Comparison of ENCODE assay signal across 21 cellular contexts in the genomic region with DNA sequence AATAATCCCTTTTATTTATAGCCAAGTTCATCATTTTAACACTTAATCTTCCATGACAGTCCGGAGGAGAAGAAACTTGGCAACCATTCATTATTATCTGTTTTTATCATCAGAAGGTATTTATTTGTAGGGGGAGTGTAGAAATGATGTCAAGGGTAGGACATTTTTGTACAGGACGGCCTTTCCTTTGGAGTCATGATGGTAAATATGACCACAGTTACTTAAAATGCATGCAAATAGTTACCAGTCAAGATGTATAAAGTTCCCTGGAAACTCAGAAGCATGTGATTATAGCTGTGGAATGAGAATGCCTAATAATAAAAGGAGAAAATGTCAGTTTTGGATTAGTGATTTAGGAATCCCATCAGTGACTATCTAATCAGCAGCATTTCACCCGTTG.
DNase-seq lines count a peak whose midpoint lies in the region; ATAC-seq and TF ChIP-seq lines count a peak whose summit lies in the region.
"Had no signal": no experiment of that assay in that cellular context is flagged by ENCODE, and none has a peak within 500 bp of the region (broad histone marks: within the 10 kb centered on the region; RNA-seq: fewer than 3 reads in every experiment).

No MANE protein-coding gene starts in this region.

- H3K4me3 Mint-ChIP-seq in mesothelial cell of epicardium: no peak overlapping the region
- H3K4me3 Mint-ChIP-seq: B cell; CD4-positive, CD25-positive, alpha-beta regulatory T cell; CD8-positive, alpha-beta T cell; GM23338; H9 had no signal

- H3K9me3 Mint-ChIP-seq in mesothelial cell of epicardium: no peaks in the 10 kb centered on the region
- H3K9me3 Mint-ChIP-seq: CD8-positive, alpha-beta T cell; GM23338; H9 had no signal

- no peak for ATAC-seq in Right ventricle myocardium superior (ENCODE audit: poor library complexity)
- ATAC-seq: CD8-positive, alpha-beta T cell; GM23338; HCT116 had no signal

- TF ChIP-seq CTCF in cardiac muscle cell (IDR thresholded peaks at IDR 0.05; ENCODE audit: low read depth, low read length) (no peak), left ventricle myocardium inferior (IDR thresholded peaks at IDR 0.05; ENCODE audit: borderline replicate concordance) (no peak), mesothelial cell of epicardium (IDR thresholded peaks at IDR 0.05; ENCODE audit: unreplicated experiment) (no peak)

- H3K27me3 ChIP-seq in cardiac muscle cell: no peaks in the 10 kb centered on the region
- H3K27me3 ChIP-seq in left ventricle myocardium inferior (ENCODE audit: low read depth): no peaks in the 10 kb centered on the region
- no peaks in the 10 kb centered on the region for H3K27me3 ChIP-seq in subcutaneous abdominal adipose tissue (ENCODE audit: control insufficient read depth in 5 of 5, insufficient read depth in 4 of 5, low read length in 5 of 5)
- H3K27me3 ChIP-seq: BLaER1 had no signal

- no peaks in the 10 kb centered on the region for H3K36me3 Mint-ChIP-seq in mesothelial cell of epicardium
- H3K36me3 Mint-ChIP-seq: CD4-positive, CD25-positive, alpha-beta regulatory T cell; CD8-positive, alpha-beta T cell had no signal

- peak overlapping the region; percentile 73 for H3K27ac Mint-ChIP-seq in mesothelial cell of epicardium
- H3K27ac Mint-ChIP-seq: B cell; CD4-positive, CD25-positive, alpha-beta regulatory T cell; CD8-positive, alpha-beta T cell; GM23338; H9 had no signal

- H3K9me3 ChIP-seq in cardiac muscle cell (ENCODE audit: low read depth) (no peaks in the 10 kb centered on the region), left ventricle myocardium inferior (replicated peaks) (no peaks in the 10 kb centered on the region), subcutaneous abdominal adipose tissue (ENCODE audit: control insufficient read depth in 5 of 5, low read length in 5 of 5) (no peaks in the 10 kb centered on the region)
- H3K9me3 ChIP-seq: BLaER1, Caco-2 had no signal

- H3K4me1 ChIP-seq in cardiac muscle cell (ENCODE audit: low read depth) (peaks cover 27% of the 10 kb centered on the region), left ventricle myocardium inferior (peaks cover 31% of the 10 kb centered on the region), subcutaneous abdominal adipose tissue (ENCODE audit: control insufficient read depth in 5 of 5, insufficient read depth in 5 of 5, low read length in 5 of 5) (peaks cover 0 to 15% (median 3%) of the 10 kb centered on the region in 5 donors)
- H3K4me1 ChIP-seq: BLaER1, Caco-2 had no signal

- H3K4me1 Mint-ChIP-seq in mesothelial cell of epicardium: peaks cover 47% of the 10 kb centered on the region
- H3K4me1 Mint-ChIP-seq: CD4-positive, CD25-positive, alpha-beta regulatory T cell; GM23338; H9 had no signal

- H3K9ac ChIP-seq in subcutaneous abdominal adipose tissue (ENCODE audit: low read length in 5 of 5): no peak overlapping the region
- H3K9ac ChIP-seq: BLaER1 had no signal

- H3K27me3 Mint-ChIP-seq in mesothelial cell of epicardium (ENCODE audit: low read depth): no peaks in the 10 kb centered on the region
- H3K27me3 Mint-ChIP-seq: CD4-positive, CD25-positive, alpha-beta regulatory T cell had no signal

- peak overlapping the region; percentile 68 for H3K27ac ChIP-seq in cardiac muscle cell
- peak overlapping the region; percentile 45 for H3K27ac ChIP-seq in left ventricle myocardium inferior (replicated peaks)
- H3K27ac ChIP-seq in subcutaneous abdominal adipose tissue (ENCODE audit: low read depth, low read length): peak overlapping the region; percentile 49
- H3K27ac ChIP-seq: 22Rv1, BLaER1, C4-2B had no signal

- no peaks in the 10 kb centered on the region for H3K36me3 ChIP-seq in cardiac muscle cell
- no peaks in the 10 kb centered on the region for H3K36me3 ChIP-seq in left ventricle myocardium inferior
- H3K36me3 ChIP-seq in subcutaneous abdominal adipose tissue (ENCODE audit: control insufficient read depth in 5 of 5, insufficient read depth in 5 of 5, low read length in 5 of 5): no peaks in the 10 kb centered on the region
- H3K36me3 ChIP-seq: BLaER1 had no signal

- H3K4me3 ChIP-seq in cardiac muscle cell (no peak overlapping the region), left ventricle myocardium inferior (no peak overlapping the region), subcutaneous abdominal adipose tissue (ENCODE audit: low read depth in 1 of 5, low read length in 5 of 5) (no peak overlapping the region)
- H3K4me3 ChIP-seq: BLaER1, GM23338 had no signal

- peak in 1 of 2 donors; percentile 27 for DNase-seq in cardiac muscle cell (ENCODE audit: low read depth in 1 of 2, low spot score in 1 of 2)
- DNase-seq in cardiac septum (ENCODE audit: low spot score): no peak
- DNase-seq in left ventricle myocardium inferior: no peak
- no peak for DNase-seq in Right ventricle myocardium superior
- DNase-seq in mesothelial cell of epicardium (ENCODE audit: low spot score in 2 of 2, unreplicated experiment in 2 of 2): no peak
- no peak for DNase-seq in D341Med (ENCODE audit: low spot score)
- no peak for DNase-seq in NCI-H1092 treated with DMSO at 0.1 percent for 48 hours (lab: John Stamatoyannopoulos, UW)
- DNase-seq: Caco-2; CD4-positive, CD25-positive, alpha-beta regulatory T cell; CD8-positive, alpha-beta T cell; DMS 273 treated with DMSO at 0.1 percent for 48 hours; DMS79 treated with DMSO at 0.1 percent for 48 hours; GF-D8; H9 had no signal

- intact Hi-C loops in cardiac septum (cut with DNase I): no loop called here
- intact Hi-C loops in left ventricle myocardium inferior (cut with micrococcal nuclease): no loop called here
- intact Hi-C loops in Right ventricle myocardium superior (cut with DNase I): no loop called here
